ENCODE assay signal across 12 cellular contexts in genomic region chr5:38726279-38726678, GRCh38.
"Had no signal": no experiment of that assay in that cellular context is flagged by ENCODE, and none has a peak within 500 bp of the region (broad histone marks: within the 10 kb centered on the region; RNA-seq: fewer than 3 reads in every experiment).

No MANE protein-coding gene starts in this region.

- H3K4me1 ChIP-seq: lower lobe of right lung, right atrium auricular region had no signal

- H3K36me3 ChIP-seq: lower lobe of right lung, right atrium auricular region had no signal

- H3K9me3 ChIP-seq: lower lobe of right lung, right atrium auricular region had no signal

- H3K27ac ChIP-seq: lower lobe of right lung, right atrium auricular region had no signal

- H3K27me3 ChIP-seq: right atrium auricular region had no signal

- FAIRE-seq: astrocyte, small intestine had no signal

- DNase-seq: activated CD4-positive, alpha-beta T cell treated with anti-CD3 and anti-CD28 coated beads, Interleukin-2, amount 50 U/mL, for 48 hours; activated naive CD4-positive, alpha-beta T cell treated with Interleukin-2 at 50 U/mL for 16 hours; activated naive CD8-positive, alpha-beta T cell treated with anti-CD3 and anti-CD28 coated beads, Interleukin-2, amount 50 U/mL, for 24 hours; activated T-cell treated with anti-CD3 and anti-CD28 coated beads, Interleukin-2, amount 50 U/mL, for 4 hours; cortex of kidney; lower lobe of right lung; midbrain; small intestine; SW 1271; trophoblast cell had no signal

- H3K4me3 ChIP-seq: lower lobe of right lung, right atrium auricular region had no signal
